Comparison of ENCODE assay signal across 22 cellular contexts in the genomic region with DNA sequence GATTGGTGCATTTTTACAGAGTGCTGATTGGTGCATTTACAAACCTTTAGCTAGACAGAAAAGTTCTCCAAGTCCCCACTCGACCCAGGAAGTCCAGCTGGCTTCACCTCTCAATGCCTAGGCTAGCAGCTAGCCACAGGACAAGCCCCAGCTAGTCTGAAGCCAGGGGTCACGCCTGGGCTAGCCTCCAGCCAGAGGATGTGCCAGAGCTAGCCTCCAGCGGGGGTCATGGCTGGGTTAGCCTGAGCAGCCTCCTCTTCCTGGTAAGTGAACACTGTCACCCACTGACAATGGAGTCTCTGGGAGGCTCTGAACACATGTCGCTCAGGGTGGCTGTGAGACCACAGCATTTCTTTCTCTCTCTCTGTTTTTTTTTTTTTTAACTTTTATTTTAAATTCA. TPM values are rescaled to one million over a fixed set of nuclear protein-coding genes. Genes with fewer than 3 reads are reported as not detected.
"Had no signal": no experiment of that assay in that cellular context is flagged by ENCODE, and none has a peak within 500 bp of the region (broad histone marks: within the 10 kb centered on the region; RNA-seq: fewer than 3 reads in every experiment).

No MANE protein-coding gene starts in this region.

- ATAC-seq: heart right ventricle; psoas muscle; right lobe of liver; stimulated activated naive B cell treated with anti-CD40 and anti-IgM and Interleukin-4, amounts not matched to agents 10 μg/mL and 1 μg/mL and 100 μg/mL, for 72 hours; stimulated activated naive CD8-positive, alpha-beta T cell treated with anti-CD3 and anti-CD28 coated beads, Interleukin-15, amount 100 ng/mL, for 72 hours had no signal

- H3K9ac ChIP-seq: parathyroid adenoma had no signal

- H3K27me3 ChIP-seq: heart right ventricle, right lobe of liver, testis, tibial nerve had no signal

- H3K36me3 ChIP-seq: right lobe of liver had no signal

- DNase-seq: effector CD4-positive, alpha-beta T cell; endodermal cell; erythroblast; foreskin melanocyte; heart right ventricle; hypothalamus; kidney glomerular epithelial cell; midbrain; psoas muscle; retina; right lobe of liver; stimulated activated CD4-positive, alpha-beta T cell treated with anti-CD3 and anti-CD28 coated beads, Interleukin-2, amount 100 ng/mL, for 24 hours; stimulated activated CD4-positive, alpha-beta T cell treated with anti-CD3 and anti-CD28 coated beads, Interleukin-4, amount 100 ng/mL, for 4 hours; stimulated activated naive B cell treated with anti-CD40 and anti-IgM and Interleukin-4, amounts not matched to agents 10 μg/mL and 1 μg/mL and 100 μg/mL, for 72 hours; stimulated activated naive CD8-positive, alpha-beta T cell treated with anti-CD3 and anti-CD28 coated beads, Interleukin-15, amount 100 ng/mL, for 72 hours; testis had no signal

- H3K27ac ChIP-seq: coronary artery, heart right ventricle, parathyroid adenoma, psoas muscle, right lobe of liver, testis, tibial nerve had no signal

- H3K4me1 ChIP-seq: parathyroid adenoma, psoas muscle, right lobe of liver, testis had no signal

- H3K9me3 ChIP-seq: right lobe of liver, testis had no signal

- H3K4me3 ChIP-seq: coronary artery, heart right ventricle, psoas muscle, right lobe of liver, testis, tibial nerve had no signal

RNA-seq across cellular contexts. Expression of a gene that starts 6.1 kb away (rescaled TPM):
- total RNA-seq: dermis microvascular lymphatic vessel endothelial cell, endothelial cell of umbilical vein, glomerular endothelial cell, right lobe of liver had no signal
